31 cellular contexts compared by ENCODE assay signal in genomic region chr6:38470548-38470947, GRCh38.
DNase-seq lines count a peak whose midpoint lies in the region; ATAC-seq and TF ChIP-seq lines count a peak whose summit lies in the region.
"Had no signal": no experiment of that assay in that cellular context is flagged by ENCODE, and none has a peak within 500 bp of the region (broad histone marks: within the 10 kb centered on the region; RNA-seq: fewer than 3 reads in every experiment).

No MANE protein-coding gene starts in this region.

- no peak overlapping the region for H3K9ac ChIP-seq in mesendoderm (ENCODE audit: low read length)
- H3K9ac ChIP-seq: BLaER1; BLaER1 treated with 17β-estradiol and CSF1 and Interleukin-3, amounts not matched to agents 10 nM and 100 nM had no signal

- no peaks in the 10 kb centered on the region for H3K79me1 ChIP-seq in mesendoderm (ENCODE audit: low read length)

- no peaks in the 10 kb centered on the region for H3K9me3 ChIP-seq in heart left ventricle
- no peaks in the 10 kb centered on the region for H3K9me3 ChIP-seq in right cardiac atrium (ENCODE audit: control insufficient read depth, low read length)
- H3K9me3 ChIP-seq: A549; BE2C; BLaER1; BLaER1 treated with 17β-estradiol and CSF1 and Interleukin-3, amounts not matched to agents 10 nM and 100 nM; Caco-2 had no signal

- H3K4me1 ChIP-seq in heart left ventricle (peaks cover 0 to 8% (median 0%) of the 10 kb centered on the region in 12 donors), right cardiac atrium (ENCODE audit: control insufficient read depth, insufficient read depth, low read length) (peaks cover 2% of the 10 kb centered on the region), mesendoderm (ENCODE audit: control insufficient read depth, low read depth, low read length) (no peaks in the 10 kb centered on the region)
- H3K4me1 ChIP-seq: A549, BE2C, BLaER1, Caco-2 had no signal

- H3K4me2 ChIP-seq in mesendoderm (ENCODE audit: low read length) = no peak overlapping the region
- H3K4me2 ChIP-seq: A549; BLaER1; BLaER1 treated with 17β-estradiol and CSF1 and Interleukin-3, amounts not matched to agents 10 nM and 100 nM had no signal

- H3K27ac ChIP-seq in heart left ventricle = no peak overlapping the region
- H3K27ac ChIP-seq in right cardiac atrium (ENCODE audit: low read length) = no peak overlapping the region
- H3K27ac ChIP-seq in mesendoderm (ENCODE audit: low read depth, low read length) = no peak overlapping the region
- H3K27ac ChIP-seq: 22Rv1; A549; BLaER1; BLaER1 treated with 17β-estradiol and CSF1 and Interleukin-3, amounts not matched to agents 10 nM and 100 nM; C4-2B had no signal

- H3K4me3 ChIP-seq in heart left ventricle = no peak overlapping the region
- H3K4me3 ChIP-seq in right cardiac atrium (ENCODE audit: low read length) = no peak overlapping the region
- H3K4me3 ChIP-seq in mesendoderm (ENCODE audit: low read length) = no peak overlapping the region
- H3K4me3 ChIP-seq: A549; BLaER1; BLaER1 treated with 17β-estradiol and CSF1 and Interleukin-3, amounts not matched to agents 10 nM and 100 nM had no signal

- intact Hi-C loops in heart left ventricle (cut with DNase I) = no loop called here
- intact Hi-C loops in right cardiac atrium (cut with DNase I) = no loop called here
- intact Hi-C loops in left ventricle myocardium superior (cut with micrococcal nuclease) = no loop called here
- intact Hi-C loops in Right ventricle myocardium inferior (cut with DNase I) = no loop called here

- H3K23ac ChIP-seq in mesendoderm (ENCODE audit: low read length) = no peak overlapping the region

- no peak overlapping the region for H2BK15ac ChIP-seq in mesendoderm (replicated peaks; ENCODE audit: low read depth)

- H3K27me3 ChIP-seq in heart left ventricle (no peaks in the 10 kb centered on the region), right cardiac atrium (ENCODE audit: control insufficient read depth, insufficient read depth) (no peaks in the 10 kb centered on the region), mesendoderm (ENCODE audit: insufficient read depth, low read length, poor library complexity) (no peaks in the 10 kb centered on the region)
- H3K27me3 ChIP-seq: BE2C; BLaER1; BLaER1 treated with 17β-estradiol and CSF1 and Interleukin-3, amounts not matched to agents 10 nM and 100 nM had no signal

- TF ChIP-seq CTCF in heart left ventricle (IDR thresholded peaks at IDR 0.05) = no peak

- no peak overlapping the region for H2BK5ac ChIP-seq in mesendoderm (ENCODE audit: low read length)

- peak overlapping the region; percentile 1 for H2BK120ac ChIP-seq in mesendoderm (ENCODE audit: low read depth, low read length)

- no peak overlapping the region for H4K5ac ChIP-seq in mesendoderm (ENCODE audit: low read length)

- H3K79me2 ChIP-seq in mesendoderm (ENCODE audit: control insufficient read depth, insufficient read depth, low read length) = no peaks in the 10 kb centered on the region

- no peak overlapping the region for H2AK5ac ChIP-seq in mesendoderm (ENCODE audit: low read length)

- no peaks in the 10 kb centered on the region for H3K36me3 ChIP-seq in heart left ventricle
- H3K36me3 ChIP-seq in mesendoderm (ENCODE audit: control insufficient read depth, insufficient read depth, low read length) = no peaks in the 10 kb centered on the region
- H3K36me3 ChIP-seq: BE2C; BLaER1; BLaER1 treated with 17β-estradiol and CSF1 and Interleukin-3, amounts not matched to agents 10 nM and 100 nM had no signal

- H3K56ac ChIP-seq in mesendoderm (ENCODE audit: low read length) = no peak overlapping the region

- ATAC-seq in heart left ventricle (peak in 3 of 4 donors; percentile 47 to 60 (median 50)), right cardiac atrium (no peak), left ventricle myocardium superior (peak; percentile 55), Right ventricle myocardium inferior (no peak)
- ATAC-seq: A549; CD8-positive, alpha-beta T cell had no signal

- H3K18ac ChIP-seq in mesendoderm (ENCODE audit: low read length) = no peak overlapping the region

- no peak overlapping the region for H4K8ac ChIP-seq in mesendoderm (ENCODE audit: low read depth, low read length)

- no peak for TF ChIP-seq POLR2A in heart left ventricle (IDR thresholded peaks at IDR 0.05)

- H3K4ac ChIP-seq in mesendoderm (ENCODE audit: low read depth, low read length) = no peak overlapping the region

- DNase-seq in heart left ventricle (no peak), right cardiac atrium (no peak), left ventricle myocardium superior (no peak), Right ventricle myocardium inferior (ENCODE audit: missing footprints) (no peak), mesendoderm (no peak), occipital lobe (lab: John Stamatoyannopoulos, UW) (no peak)
- DNase-seq: 8988T; ACHN; AML-193; BE2C; C1 segment of cervical spinal cord; Caco-2; Calu3; CD4-positive, alpha-beta memory T cell; CD4-positive, alpha-beta T cell; CD4-positive, CD25-positive, alpha-beta regulatory T cell; CD8-positive, alpha-beta memory T cell; CD8-positive, alpha-beta T cell; COR-L47; DMS 273 treated with DMSO at 0.1 percent for 48 hours; DMS153; DMS53; DMS79; DMS79 treated with DMSO at 0.1 percent for 48 hours; DND-41; EL had no signal

- WGBS in heart left ventricle, 4 donors = 84 to 91% (median 89%) methylated on average over 3 of the region's 3 CpGs
- 92% methylated on average over 3 of the region's 3 CpGs for WGBS in right cardiac atrium
- WGBS in mesendoderm (ENCODE audit: extremely low coverage, insufficient coverage, low lambda C conversion rate) = no CpG with 5 or more reads among the region's 3 CpGs

Comparison
In these comparisons a context has a peak if more than half of its experiments do, and no peak if none do; other contexts are left out.
1. ATAC-seq: peak in heart left ventricle (3 of 4) and left ventricle myocardium superior (single experiment); none in right cardiac atrium (0 of 2) and Right ventricle myocardium inferior (single experiment).